In the genomic region with DNA sequence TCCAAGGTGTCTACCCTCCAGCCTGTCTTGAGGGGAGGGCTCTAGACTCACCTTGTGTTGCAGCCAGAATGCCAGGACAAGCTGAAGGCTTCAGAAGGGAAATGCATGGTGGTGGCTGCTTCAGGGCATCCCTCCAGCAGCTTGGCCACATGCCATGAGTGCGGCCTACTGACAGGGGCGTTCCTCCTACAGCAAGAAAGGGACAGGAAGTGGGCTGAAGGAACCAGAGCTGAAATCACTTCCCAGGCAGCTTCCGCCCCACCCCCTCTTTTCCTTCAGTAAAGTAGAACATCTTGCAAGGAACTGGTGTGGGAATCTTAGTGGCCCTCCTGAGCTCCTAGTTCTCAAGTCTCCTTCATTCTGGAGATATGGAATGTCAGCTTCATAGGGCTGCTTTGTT, we compare ENCODE assay signal across 28 cellular contexts.
A peak's percentile ranks its signal among the peaks of the same experiment; 100 is the strongest.
DNase-seq lines count a peak whose midpoint lies in the region; ATAC-seq, FAIRE-seq and TF ChIP-seq lines count a peak whose summit lies in the region.
"Had no signal": no experiment of that assay in that cellular context is flagged by ENCODE, and none has a peak within 500 bp of the region (broad histone marks: within the 10 kb centered on the region; RNA-seq: fewer than 3 reads in every experiment).

No MANE protein-coding gene starts in this region.

- ATAC-seq in GM21515 (IDR thresholded peaks at IDR 0.05; ENCODE audit: unreplicated experiment) (no peak), HG03025 (IDR thresholded peaks at IDR 0.05; ENCODE audit: low FRiP score, unreplicated experiment) (no peak)
- ATAC-seq: activated CD4-positive, CD25-positive, alpha-beta regulatory T cell treated with anti-CD3 and anti-CD28 coated beads, Interleukin-2, amount 50 U/mL, for 24 hours; left colon; naive thymus-derived CD8-positive, alpha-beta T cell had no signal

- no peak overlapping the region for H3K9ac ChIP-seq in kidney (ENCODE audit: low read length in 2 of 2)

- H3K27me3 ChIP-seq in small intestine (ENCODE audit: control insufficient read depth in 2 of 2, insufficient read depth in 2 of 2, low read length in 2 of 2): no peaks in the 10 kb centered on the region
- H3K27me3 ChIP-seq: esophagus squamous epithelium, tibial artery had no signal

- H3K9me3 ChIP-seq in kidney (ENCODE audit: control insufficient read depth in 1 of 2, low read length in 2 of 2) (no peaks in the 10 kb centered on the region), small intestine (ENCODE audit: control insufficient read depth, low read depth) (no peaks in the 10 kb centered on the region)
- H3K9me3 ChIP-seq: esophagus squamous epithelium, stomach, tibial artery had no signal

- intact Hi-C loops in kidney (cut with DNase I): no loop called here

- peaks cover 0 to 3% of the 10 kb centered on the region in 2 donors for H3K4me1 ChIP-seq in kidney (ENCODE audit: control insufficient read depth in 1 of 2, insufficient read depth in 1 of 2, low read depth in 1 of 2, low read length in 2 of 2)
- no peaks in the 10 kb centered on the region for H3K4me1 ChIP-seq in small intestine (ENCODE audit: control insufficient read depth in 2 of 2, insufficient read depth in 1 of 2, low read depth in 1 of 2, low read length in 1 of 2)
- H3K4me1 ChIP-seq: esophagus squamous epithelium, stomach, tibial artery had no signal

- H3K27ac ChIP-seq in kidney (ENCODE audit: low read depth in 2 of 2, low read length in 2 of 2) (no peak overlapping the region), small intestine (ENCODE audit: low read depth in 1 of 2, low read length in 1 of 2) (no peak overlapping the region)
- H3K27ac ChIP-seq: C4-2B, esophagus squamous epithelium, PC-9, stomach, tibial artery had no signal

- TF ChIP-seq CTCF in choroid plexus epithelial cell (conservative IDR thresholded peaks at IDR 0.05; ENCODE audit: low read depth, low read length): no peak
- TF ChIP-seq CTCF in kidney (IDR thresholded peaks at IDR 0.05; ENCODE audit: borderline replicate concordance, extremely low read depth, insufficient read depth): no peak

- H3K4me3 ChIP-seq in choroid plexus epithelial cell (ENCODE audit: low read depth, low read length) (no peak overlapping the region), kidney (ENCODE audit: low read length in 2 of 2) (no peak overlapping the region), small intestine (ENCODE audit: low read depth in 1 of 2, low read length in 2 of 2) (no peak overlapping the region)
- H3K4me3 ChIP-seq: esophagus squamous epithelium, PC-9, stomach, tibial artery had no signal

- FAIRE-seq in kidney (lab: Jason Lieb, UNC) (no peak), small intestine (lab: Jason Lieb, UNC) (no peak)
- FAIRE-seq: bronchial epithelial cell, GM12891, H54 had no signal

- WGBS in small intestine, 3 donors: 67 to 93% (median 67%) methylated on average over 3 of the region's 3 CpGs

- H3K36me3 ChIP-seq in kidney (ENCODE audit: control insufficient read depth in 1 of 2, insufficient read depth in 2 of 2, low read length in 2 of 2) (peaks cover 3 to 4% of the 10 kb centered on the region in 2 donors), small intestine (ENCODE audit: control insufficient read depth in 2 of 2, insufficient read depth in 2 of 2, low read length in 2 of 2) (no peaks in the 10 kb centered on the region)

- peak; percentile 4 for DNase-seq in Ammon's horn (ENCODE audit: low spot score)
- peak; percentile 80 for DNase-seq in HT1080 (ENCODE audit: low read depth)
- peak; percentile 17 for DNase-seq in choroid plexus epithelial cell (ENCODE audit: low read depth)
- peak; percentile 74 for DNase-seq in kidney
- DNase-seq in small intestine: no peak
- no peak for DNase-seq in hippocampal formation (lab: John Stamatoyannopoulos, UW)
- DNase-seq: activated CD4-positive, alpha-beta memory T cell treated with anti-CD3 and anti-CD28 coated beads for 36 hours; activated gamma-delta T cell treated with Interleukin-2 at 50 U/mL for 16 hours; activated T-cell treated with anti-CD3 and anti-CD28 coated beads, Interleukin-2, amount 50 U/mL, for 1 hour; amniotic stem cell; cortex of kidney; DMS79 treated with DMSO at 0.1 percent for 48 hours; endodermal cell; esophagus squamous epithelium; left colon; NCI-H1930; PC-9; SIG-M5; stomach had no signal

Comparison
In these comparisons a context has a peak if more than half of its experiments do, and no peak if none do; other contexts are left out.
1. DNase-seq: peak in Ammon's horn (single experiment), HT1080 (single experiment), choroid plexus epithelial cell (single experiment) and kidney (single experiment); none in small intestine (single experiment) and hippocampal formation (0 of 2).